Comparison of ENCODE assay signal across 11 cellular contexts in genomic region chr4:52103314-52103713, GRCh38. TPM values are rescaled to one million over a fixed set of nuclear protein-coding genes. Genes with fewer than 3 reads are reported as not detected.
A peak's percentile ranks its signal among the peaks of the same experiment; 100 is the strongest.
DNase-seq lines count a peak whose midpoint lies in the region; ATAC-seq, FAIRE-seq and TF ChIP-seq lines count a peak whose summit lies in the region.
"Had no signal": no experiment of that assay in that cellular context is flagged by ENCODE, and none has a peak within 500 bp of the region (broad histone marks: within the 10 kb centered on the region; RNA-seq: fewer than 3 reads in every experiment).

No MANE protein-coding gene starts in this region.

- no peak for TF ChIP-seq EP300 in gastroesophageal sphincter (IDR thresholded peaks at IDR 0.05)

- DNase-seq in HCEC 1CT (peak; percentile 5), RWPE2 (ENCODE audit: low spot score) (no peak), GM20000 (ENCODE audit: low spot score) (no peak), NOMO-1 (lab: John Stamatoyannopoulos, UW; ENCODE audit: unreplicated experiment in 2 of 2) (no peak)
- DNase-seq: activated CD4-positive, CD25-positive, alpha-beta regulatory T cell; Calu3; caudate nucleus had no signal

- H3K4me3 ChIP-seq in RWPE2 (ENCODE audit: severe bottlenecking): no peak overlapping the region
- H3K4me3 ChIP-seq in gastroesophageal sphincter: no peak overlapping the region

- WGBS in gastroesophageal sphincter (ENCODE audit: low coverage in 1 of 2), 2 donors: 33 to 36% methylated on average over 1 of the region's 1 CpG

- TF ChIP-seq CTCF in RWPE2 (IDR thresholded peaks at IDR 0.05; ENCODE audit: poor library complexity, severe bottlenecking): peak; percentile 38
- peak in 3 of 4 experiments; percentile 4 to 40 (median 20) for TF ChIP-seq CTCF in gastroesophageal sphincter (IDR thresholded peaks at IDR 0.05)
- TF ChIP-seq CTCF in GM20000 (IDR thresholded peaks at IDR 0.05; ENCODE audit: extremely low read depth, missing control alignments): no peak

- ATAC-seq in RWPE2 (ENCODE audit: low read depth) (no peak; the same call in 2 of the 3 replicates), gastroesophageal sphincter (no peak), GM18861 (IDR thresholded peaks at IDR 0.05; ENCODE audit: unreplicated experiment) (no peak), GM19455 (IDR thresholded peaks at IDR 0.05; ENCODE audit: unreplicated experiment) (no peak)

- H3K9me3 ChIP-seq in RWPE2 (ENCODE audit: severe bottlenecking): no peaks in the 10 kb centered on the region
- no peaks in the 10 kb centered on the region for H3K9me3 ChIP-seq in gastroesophageal sphincter

- TF ChIP-seq POLR2A in gastroesophageal sphincter (IDR thresholded peaks at IDR 0.05): no peak

- H3K36me3 ChIP-seq in RWPE2 (ENCODE audit: low read depth) (no peaks in the 10 kb centered on the region), gastroesophageal sphincter (no peaks in the 10 kb centered on the region)

- H3K4me1 ChIP-seq in RWPE2 (ENCODE audit: insufficient read depth, poor library complexity, severe bottlenecking): peaks cover 6% of the 10 kb centered on the region
- no peaks in the 10 kb centered on the region for H3K4me1 ChIP-seq in gastroesophageal sphincter

- H3K27me3 ChIP-seq in RWPE2 (ENCODE audit: insufficient read depth, poor library complexity, severe bottlenecking): no peaks in the 10 kb centered on the region
- H3K27me3 ChIP-seq in gastroesophageal sphincter: no peaks in the 10 kb centered on the region

- peak; percentile 79 for FAIRE-seq in A204.1 (lab: Jason Lieb, UNC)

- H3K27ac ChIP-seq in RWPE2 (ENCODE audit: poor library complexity, severe bottlenecking): no peak overlapping the region
- H3K27ac ChIP-seq in gastroesophageal sphincter: no peak overlapping the region

RNA-seq across cellular contexts. Expression of gene SPATA18, which starts 52.2 kb away (rescaled TPM):
- 10 to 100 TPM in 1 of 4 donors, 1 to 10 TPM in 3; 2.6 to 20.5 (median 3.9) TPM for total RNA-seq in gastroesophageal sphincter
- total RNA-seq: Calu3 had no signal
